In genomic region chr7:148941598-148942280, GRCh38 we compare ENCODE assay signal across 8 cellular contexts. TPM values are rescaled to one million over a fixed set of nuclear protein-coding genes. Genes with fewer than 3 reads are reported as not detected.
DNase-seq lines count a peak whose midpoint lies in the region; ATAC-seq, FAIRE-seq and TF ChIP-seq lines count a peak whose summit lies in the region.

No MANE protein-coding gene starts in this region.

- SMC1A ChIA-PET in GM12878 (lab: Charles Lee; ENCODE audit: uncharacterized antibody, unreplicated experiment): interaction anchor here (0.5 to 2.0 kb wide), 16 partner anchors 10 to 367 kb away, joined by 3 to 12 read pairs (median 4); no protein-coding TSS in a partner anchor

- no peaks in the 10 kb centered on the region for H3K36me3 ChIP-seq in GM12878 (ENCODE audit: control insufficient read depth in 2 of 2, insufficient read depth in 2 of 2, low read length in 1 of 2)
- no peaks in the 10 kb centered on the region for H3K36me3 ChIP-seq in smooth muscle cell (ENCODE audit: low read depth)

- H3K4me2 ChIP-seq in GM12878 (ENCODE audit: control insufficient read depth, insufficient read depth) (peak overlapping the region; percentile 88), smooth muscle cell (peak overlapping the region; percentile 84)

- H3K4me1 ChIP-seq in GM12878 (ENCODE audit: control insufficient read depth, insufficient read depth, low read length) (peaks cover 6% of the 10 kb centered on the region; the same call in 1 of the 2 replicates), smooth muscle cell (ENCODE audit: low read depth) (peaks cover 3% of the 10 kb centered on the region)

- H3K27ac ChIP-seq in GM12878 (ENCODE audit: control insufficient read depth, insufficient read depth) (peak overlapping the region; percentile 71; the same call in 1 of the 2 replicates), smooth muscle cell (ENCODE audit: low read depth) (peak overlapping the region; percentile 81)

- no peak for TF ChIP-seq EP300 in GM12878 (IDR thresholded peaks at IDR 0.05; ENCODE audit: borderline replicate concordance in 1 of 2, control insufficient read depth in 1 of 2, low read depth in 2 of 2, low read length in 2 of 2)

- H3K36me3 Mint-ChIP-seq in T-helper 2 cell treated with Interferon-gamma antibody and Interleukin-4, amounts not matched to agents 5 μg/mL and 100 μg/mL, for 36 hours (ENCODE audit: low read depth): no peaks in the 10 kb centered on the region

- H3K27ac Mint-ChIP-seq in T-helper 2 cell treated with Interferon-gamma antibody and Interleukin-4, amounts not matched to agents 5 μg/mL and 100 μg/mL, for 36 hours: peak overlapping the region; percentile 97

- H3K79me2 ChIP-seq in GM12878 (ENCODE audit: control insufficient read depth, insufficient read depth, low read length): no peaks in the 10 kb centered on the region
- no peaks in the 10 kb centered on the region for H3K79me2 ChIP-seq in smooth muscle cell (ENCODE audit: low read depth)

- H3K27me3 Mint-ChIP-seq in T-helper 2 cell treated with Interferon-gamma antibody and Interleukin-4, amounts not matched to agents 5 μg/mL and 100 μg/mL, for 36 hours (ENCODE audit: low read depth): no peaks in the 10 kb centered on the region

- H2AFZ ChIP-seq in GM12878 (ENCODE audit: control insufficient read depth, low read depth, low read length) (peak overlapping the region; percentile 84), smooth muscle cell (ENCODE audit: low read depth) (peak overlapping the region; percentile 98)

- no peaks in the 10 kb centered on the region for H3K9me3 Mint-ChIP-seq in T-helper 2 cell treated with Interferon-gamma antibody and Interleukin-4, amounts not matched to agents 5 μg/mL and 100 μg/mL, for 36 hours

- H3K9ac ChIP-seq in GM12878 (ENCODE audit: control insufficient read depth, insufficient read depth, low read length) (peak overlapping the region; percentile 75; the same call in 1 of the 2 replicates), smooth muscle cell (ENCODE audit: low read depth) (peak overlapping the region; percentile 92)

- CTCF ChIA-PET in GM12878 (lab: Yijun Ruan, JAX): interaction anchor here (0.7 to 2.3 kb wide), 19 partner anchors 19 to 925 kb away, joined by 3 to 14 read pairs (median 4); partner anchors contain the start of gene CUL1

- no peaks in the 10 kb centered on the region; the same call in 2 of the 3 replicates for H3K9me3 ChIP-seq in GM12878 (replicated peaks; ENCODE audit: control insufficient read depth, insufficient read depth, low read length)
- H3K9me3 ChIP-seq in smooth muscle cell (replicated peaks; ENCODE audit: low read depth): no peaks in the 10 kb centered on the region

- RAD21 ChIA-PET in GM12878 (lab: Charles Lee; ENCODE audit: unreplicated experiment): interaction anchor here (0.6 to 2.0 kb wide), 12 partner anchors 10 to 365 kb away, joined by 3 to 11 read pairs (median 3); no protein-coding TSS in a partner anchor

- WGBS in GM12878 (ENCODE audit: insufficient coverage, insufficient replicate concordance, low lambda C conversion rate, missing lambda C conversion rate): under 1% methylated on average over 16 of the region's 17 CpGs
- 29% methylated on average over 17 of the region's 17 CpGs for WGBS in smooth muscle cell (ENCODE audit: low lambda C conversion rate)

- H3K4me3 Mint-ChIP-seq in T-helper 2 cell treated with Interferon-gamma antibody and Interleukin-4, amounts not matched to agents 5 μg/mL and 100 μg/mL, for 36 hours: peak overlapping the region; percentile 94

- no peaks in the 10 kb centered on the region for H4K20me1 ChIP-seq in GM12878 (ENCODE audit: control insufficient read depth, insufficient read depth)
- H4K20me1 ChIP-seq in smooth muscle cell (ENCODE audit: low read depth): no peaks in the 10 kb centered on the region

- TF ChIP-seq CTCF in GM12878 (IDR thresholded peaks at IDR 0.05 in 2 of 3, conservative IDR thresholded peaks at IDR 0.05 in 1 of 3; ENCODE audit: control insufficient read depth in 2 of 3, extremely low read depth in 1 of 3, insufficient read depth in 1 of 3, low read depth in 3 of 3, low read length in 3 of 3) (peak; percentile 16 to 31 (median 28); a peak in 4 of 6 replicates), smooth muscle cell (IDR thresholded peaks at IDR 0.05; ENCODE audit: borderline replicate concordance, insufficient read depth, poor library complexity, severe bottlenecking) (peak; percentile 29)

- no TSS peak for BruUV-seq in GM12878 (replicated peaks; lab: Mats Ljungman, UMichigan)

- H3K4me3 ChIP-seq in GM12878 (peak overlapping the region; percentile 89), smooth muscle cell (peak overlapping the region; percentile 88)

- intact Hi-C loops in GM12878 (cut with micrococcal nuclease; ENCODE audit: unreplicated experiment): loop anchor here (2.0 kb wide), 2 partner anchors 57 to 85 kb away; partner anchors contain the start of gene EZH2

- TF ChIP-seq POLR2A in GM12878 (IDR thresholded peaks at IDR 0.05; ENCODE audit: low read depth, low read length) (no peak), GM12891 (IDR thresholded peaks at IDR 0.05; ENCODE audit: low read depth, low read length) (no peak)

- ATAC-seq in HG02678 (IDR thresholded peaks at IDR 0.05; ENCODE audit: unreplicated experiment) (peak; percentile 43), GM12878 (peak; percentile 37)

- in situ Hi-C loops in GM12878 (cut with MboI): no loop called here

- no peak for FAIRE-seq in GM12878 (lab: Jason Lieb, UNC)
- no peak for FAIRE-seq in GM12891 (lab: Jason Lieb, UNC)

- POLR2A ChIA-PET in GM12878 (lab: Charles Lee): interaction anchor here (0.5 to 1.6 kb wide), 11 partner anchors 10 to 1425 kb away, joined by 3 to 8 read pairs (median 3); no protein-coding TSS in a partner anchor

- DNase-seq in ELR (ENCODE audit: low read depth) (peak; percentile 74), NCI-H1694 treated with DMSO at 0.1 percent for 48 hours (lab: John Stamatoyannopoulos, UW) (peak; percentile 85), GM12878 (ENCODE audit: low read depth, low spot score) (no peak), iPS-NIHi11 (ENCODE audit: low spot score) (peak; percentile 45), smooth muscle cell (lab: John Stamatoyannopoulos, UW; ENCODE audit: unreplicated experiment) (no peak), GM12891 (ENCODE audit: insufficient read length, low spot score) (no peak)
- peak; percentile 64 for DNase-seq in T-helper 2 cell treated with Interferon-gamma antibody and Interleukin-4, amounts not matched to agents 5 μg/mL and 100 μg/mL, for 36 hours (ENCODE audit: low spot score)

- H3K27me3 ChIP-seq in GM12878 (replicated peaks in 1 of 2; ENCODE audit: control insufficient read depth in 2 of 2, insufficient read depth in 2 of 2, low read length in 1 of 2) (no peaks in the 10 kb centered on the region), smooth muscle cell (ENCODE audit: low read depth) (no peaks in the 10 kb centered on the region)

- TF ChIP-seq RAD21 in GM12878 (IDR thresholded peaks at IDR 0.05; ENCODE audit: insufficient read depth, low read depth, low read length): peak; percentile 44

- H3K4me1 Mint-ChIP-seq in T-helper 2 cell treated with Interferon-gamma antibody and Interleukin-4, amounts not matched to agents 5 μg/mL and 100 μg/mL, for 36 hours (ENCODE audit: low read depth): peaks cover 16% of the 10 kb centered on the region

- H3F3A ChIP-seq in smooth muscle cell (ENCODE audit: low read depth): peaks cover 12% of the 10 kb centered on the region

TF ChIP-seq in GM12891, 5 proteins besides CTCF, POLR2A, EP300 and RAD21:
- TF ChIP-seq POLR2AphosphoS5 (IDR thresholded peaks at IDR 0.05; ENCODE audit: low read depth, low read length) (no peak), PAX5 (IDR thresholded peaks at IDR 0.05; ENCODE audit: insufficient read depth, low read length, severe bottlenecking) (no peak), POU2F2 (IDR thresholded peaks at IDR 0.05; ENCODE audit: low read depth, low read length) (no peak), TAF1 (IDR thresholded peaks at IDR 0.05; ENCODE audit: low read depth, low read length) (no peak), SPI1 (IDR thresholded peaks at IDR 0.05; ENCODE audit: low read depth, low read length) (no peak)

RNA-seq across cellular contexts. Expression of gene EZH2, which starts 57.6 kb away (rescaled TPM):
- total RNA-seq in GM12878 (2013; cell fraction: nucleolus; rRNA removed): 74.5 and 78.5 TPM in 2 replicates
- total RNA-seq in GM12878 (2014; rRNA removed): 25.5 and 28.8 TPM in 2 replicates
- total RNA-seq in GM12878 (2014; rRNA removed; fragmentation: Illumina TruSeq; extraction: Trizol): 29.5 and 31.6 TPM in 2 replicates
- total RNA-seq in GM12878 (2021): 34.4 and 37.9 TPM in 2 replicates
- polyA plus RNA-seq in GM12878 (2011; ENCODE audit: low read depth): 25.2 TPM
- 69.6 and 85.0 TPM in 2 replicates for polyA plus RNA-seq in GM12878 (2011; rRNA removed)
- polyA plus RNA-seq in GM12878 (2011; cell fraction: cytosol; rRNA removed): 35.5 and 37.7 TPM in 2 replicates
- polyA plus RNA-seq in GM12878 (2011; cell fraction: nucleus; rRNA removed): 144 and 148 TPM in 2 replicates
- polyA plus RNA-seq in GM12878 (2012): 30.3 and 38.2 TPM in 2 replicates
- polyA plus RNA-seq in GM12878 (2014; fragmentation: Illumina TruSeq; extraction: Trizol): 51.0 and 60.9 TPM in 2 replicates
- 10 to 100 TPM; 19.4 to 20.2 TPM for polyA plus RNA-seq in GM12878 (2014; fragmentation: Nextera tagmentation; extraction: Ambion mirVana)
- 39.1 and 43.7 TPM in 2 replicates for polyA plus RNA-seq in GM12878 (2014; rRNA removed)
- 10 to 100 TPM; 48.3 to 49.4 TPM for polyA plus RNA-seq in GM12878 (2016; fragmentation: Nextera tagmentation; extraction: Ambion mirVana)
- 34.8 and 35.1 TPM in 2 replicates for polyA minus RNA-seq in GM12878 (2011; rRNA and poly(A)+ RNA removed)
- 13.8 and 17.4 TPM in 2 replicates for polyA minus RNA-seq in GM12878 (2011; cell fraction: cytosol; rRNA and poly(A)+ RNA removed)
- polyA minus RNA-seq in GM12878 (2011; cell fraction: nucleus; rRNA and poly(A)+ RNA removed): 33.6 and 47.6 TPM in 2 replicates
- total RNA-seq in smooth muscle cell: 20.5 and 22.9 TPM in 2 replicates
- 11.5 and 12.0 TPM in 2 replicates for polyA plus RNA-seq in smooth muscle cell
- 31.3 TPM for polyA plus RNA-seq in GM12891 (2012; ENCODE audit: low read depth, missing spikeins)

Comparison
In these comparisons a context has a peak if more than half of its experiments do, and no peak if none do; other contexts are left out.
1. DNase-seq: peak in ELR (single experiment), NCI-H1694 treated with DMSO at 0.1 percent for 48 hours (single experiment), T-helper 2 cell treated with Interferon-gamma antibody and Interleukin-4, amounts not matched to agents 5 μg/mL and 100 μg/mL, for 36 hours (single experiment) and iPS-NIHi11 (single experiment); none in GM12878 (single experiment), smooth muscle cell (single experiment) and GM12891 (single experiment).